In genomic region chr1:87800006-87800405, GRCh38 we compare ENCODE assay signal across 20 cellular contexts.
DNase-seq lines count a peak whose midpoint lies in the region; ATAC-seq, FAIRE-seq and TF ChIP-seq lines count a peak whose summit lies in the region.
"Had no signal": no experiment of that assay in that cellular context is flagged by ENCODE, and none has a peak within 500 bp of the region (broad histone marks: within the 10 kb centered on the region; RNA-seq: fewer than 3 reads in every experiment).

No MANE protein-coding gene starts in this region.

- H3K27ac Mint-ChIP-seq in astrocyte (ENCODE audit: unreplicated experiment): no peak overlapping the region
- H3K27ac Mint-ChIP-seq: CD8-positive, alpha-beta memory T cell; IgD-negative memory B cell had no signal

- H3K4me3 ChIP-seq in astrocyte (ENCODE audit: insufficient read depth, low read depth, low read length): no peak overlapping the region
- no peak overlapping the region for H3K4me3 ChIP-seq in mesenchymal stem cell (ENCODE audit: insufficient read depth in 1 of 2, low read depth in 1 of 2, low read length in 2 of 2)
- no peak overlapping the region for H3K4me3 ChIP-seq in effector memory CD4-positive, alpha-beta T cell (ENCODE audit: insufficient read depth, low read depth, low read length, poor library complexity, severe bottlenecking)
- no peak overlapping the region for H3K4me3 ChIP-seq in sigmoid colon
- H3K4me3 ChIP-seq: SJSA1 had no signal

- no peaks in the 10 kb centered on the region for H3K9me3 ChIP-seq in astrocyte (ENCODE audit: insufficient read depth, low read depth, low read length)
- H3K9me3 ChIP-seq in mesenchymal stem cell (ENCODE audit: control insufficient read depth, low read length): no peaks in the 10 kb centered on the region
- no peaks in the 10 kb centered on the region for H3K9me3 ChIP-seq in effector memory CD4-positive, alpha-beta T cell (ENCODE audit: control insufficient read depth, low read length)
- no peaks in the 10 kb centered on the region for H3K9me3 ChIP-seq in sigmoid colon
- H3K9me3 ChIP-seq: SJSA1 had no signal

- ATAC-seq in GM18517 (IDR thresholded peaks at IDR 0.05; ENCODE audit: unreplicated experiment): no peak

- no peak overlapping the region for H2BK120ac ChIP-seq in mesenchymal stem cell (ENCODE audit: low read depth, low read length)

- H3K23ac ChIP-seq in mesenchymal stem cell (ENCODE audit: low read length in 2 of 2): no peak overlapping the region

- no peaks in the 10 kb centered on the region for H3K27me3 ChIP-seq in astrocyte (ENCODE audit: insufficient read depth, low read length)
- H3K27me3 ChIP-seq in mesenchymal stem cell (ENCODE audit: control insufficient read depth in 1 of 2, insufficient read depth in 1 of 2, low read length in 2 of 2): no peaks in the 10 kb centered on the region
- no peaks in the 10 kb centered on the region for H3K27me3 ChIP-seq in effector memory CD4-positive, alpha-beta T cell (replicated peaks; ENCODE audit: control insufficient read depth, insufficient read depth, low read length, poor library complexity, severe bottlenecking)
- H3K27me3 ChIP-seq in sigmoid colon: no peaks in the 10 kb centered on the region
- H3K27me3 ChIP-seq: SJSA1 had no signal

- H3K4me1 Mint-ChIP-seq in astrocyte (ENCODE audit: low read depth, unreplicated experiment): peaks cover 18% of the 10 kb centered on the region
- H3K4me1 Mint-ChIP-seq: CD8-positive, alpha-beta memory T cell; IgD-negative memory B cell had no signal

- no peak overlapping the region for H2BK5ac ChIP-seq in mesenchymal stem cell (ENCODE audit: low read depth, low read length, poor library complexity, severe bottlenecking)

- H3K4me2 ChIP-seq in astrocyte (ENCODE audit: low read length): no peak overlapping the region
- H3K4me2 ChIP-seq in mesenchymal stem cell (ENCODE audit: low read length, poor library complexity, severe bottlenecking): no peak overlapping the region

- peaks cover 7% of the 10 kb centered on the region for H3K4me1 ChIP-seq in astrocyte (ENCODE audit: insufficient read depth, low read length)
- H3K4me1 ChIP-seq in mesenchymal stem cell (ENCODE audit: control insufficient read depth, insufficient read depth, low read depth, low read length): peaks cover 4% of the 10 kb centered on the region
- H3K4me1 ChIP-seq in effector memory CD4-positive, alpha-beta T cell (ENCODE audit: control insufficient read depth, insufficient read depth, low read length, poor library complexity, severe bottlenecking): no peaks in the 10 kb centered on the region
- peaks cover 0 to 6% (median 0%) of the 10 kb centered on the region in 4 donors for H3K4me1 ChIP-seq in sigmoid colon

- H4K91ac ChIP-seq in mesenchymal stem cell (ENCODE audit: low read length): no peak overlapping the region

- no peaks in the 10 kb centered on the region for H3K36me3 ChIP-seq in astrocyte (ENCODE audit: insufficient read depth, low read length)
- H3K36me3 ChIP-seq in mesenchymal stem cell (ENCODE audit: control insufficient read depth in 1 of 2, insufficient read depth in 2 of 2, low read depth in 1 of 2, low read length in 2 of 2): no peaks in the 10 kb centered on the region
- H3K36me3 ChIP-seq in effector memory CD4-positive, alpha-beta T cell (ENCODE audit: control insufficient read depth, insufficient read depth, low read length): no peaks in the 10 kb centered on the region
- no peaks in the 10 kb centered on the region for H3K36me3 ChIP-seq in sigmoid colon
- H3K36me3 ChIP-seq: SJSA1 had no signal

- no peak overlapping the region for H2AK5ac ChIP-seq in mesenchymal stem cell (ENCODE audit: low read length, severe bottlenecking)

- no peak for FAIRE-seq in astrocyte (lab: Jason Lieb, UNC)
- FAIRE-seq: GM12891 had no signal

- no peaks in the 10 kb centered on the region for H3K9me3 Mint-ChIP-seq in astrocyte (ENCODE audit: unreplicated experiment)
- H3K9me3 Mint-ChIP-seq: CD8-positive, alpha-beta memory T cell had no signal

- no peak overlapping the region for H2BK15ac ChIP-seq in mesenchymal stem cell (ENCODE audit: low read depth, poor library complexity, severe bottlenecking)

- TF ChIP-seq CTCF in astrocyte (IDR thresholded peaks at IDR 0.05; ENCODE audit: insufficient read depth, low read depth, low read length) (no peak), sigmoid colon (IDR thresholded peaks at IDR 0.05) (no peak)

- H3K36me3 Mint-ChIP-seq in astrocyte (ENCODE audit: low read depth, unreplicated experiment): no peaks in the 10 kb centered on the region
- H3K36me3 Mint-ChIP-seq: CD8-positive, alpha-beta memory T cell; IgD-negative memory B cell had no signal

- no peak overlapping the region for H3K14ac ChIP-seq in mesenchymal stem cell (ENCODE audit: low read length in 2 of 2)

- H3K9ac ChIP-seq in astrocyte (ENCODE audit: low read length): no peak overlapping the region
- H3K9ac ChIP-seq in mesenchymal stem cell (ENCODE audit: low read length): no peak overlapping the region

- no peak for TF ChIP-seq EP300 in sigmoid colon (IDR thresholded peaks at IDR 0.05)

- H3K4ac ChIP-seq in mesenchymal stem cell (ENCODE audit: low read depth in 1 of 2, low read length in 2 of 2): no peak overlapping the region

- no peak overlapping the region for H2AFZ ChIP-seq in astrocyte (ENCODE audit: low read depth, low read length)
- H2AFZ ChIP-seq in mesenchymal stem cell (ENCODE audit: low read depth, low read length): no peak overlapping the region

- H3K27me3 Mint-ChIP-seq in astrocyte (ENCODE audit: low read depth, unreplicated experiment): no peaks in the 10 kb centered on the region
- H3K27me3 Mint-ChIP-seq: IgD-negative memory B cell had no signal

- H3K79me1 ChIP-seq in mesenchymal stem cell (replicated peaks; ENCODE audit: low read length, poor library complexity, severe bottlenecking): no peaks in the 10 kb centered on the region

- no peak overlapping the region for H3K18ac ChIP-seq in mesenchymal stem cell (ENCODE audit: low read depth in 1 of 2, low read length in 2 of 2)

- H4K8ac ChIP-seq in mesenchymal stem cell (ENCODE audit: low read length): no peak overlapping the region

- DNase-seq in GM03348 (ENCODE audit: low spot score) (peak; percentile 10), astrocyte (ENCODE audit: low read depth) (peak; percentile 20), mesenchymal stem cell (peak; percentile 3), LoVo (ENCODE audit: low spot score) (no peak), sigmoid colon (no peak)
- DNase-seq in effector memory CD4-positive, alpha-beta T cell: no peak
- DNase-seq: ACHN; CD8-positive, alpha-beta memory T cell; HCEC 1CT; MV-4-11; NCI-H1105 treated with DMSO at 0.1 percent for 48 hours; NCI-H2029 treated with DMSO at 0.1 percent for 48 hours; NCI-H345; NCI-H524; NCI-H82 had no signal

- no peak overlapping the region for H2BK12ac ChIP-seq in mesenchymal stem cell (ENCODE audit: low read length in 2 of 2)

- no peaks in the 10 kb centered on the region for H4K20me1 ChIP-seq in astrocyte (ENCODE audit: insufficient read depth, low read length)

- no peak overlapping the region for H3K4me3 Mint-ChIP-seq in astrocyte (ENCODE audit: unreplicated experiment)
- H3K4me3 Mint-ChIP-seq: CD8-positive, alpha-beta memory T cell; IgD-negative memory B cell had no signal

- no peak overlapping the region for H3K27ac ChIP-seq in astrocyte (ENCODE audit: low read depth, low read length)
- no peak overlapping the region for H3K27ac ChIP-seq in mesenchymal stem cell (ENCODE audit: low read length, poor library complexity, severe bottlenecking)
- H3K27ac ChIP-seq in effector memory CD4-positive, alpha-beta T cell (ENCODE audit: insufficient read depth, low read length, poor library complexity, severe bottlenecking): no peak overlapping the region
- H3K27ac ChIP-seq in sigmoid colon: no peak overlapping the region
- H3K27ac ChIP-seq: C4-2B, SJSA1 had no signal

- no peaks in the 10 kb centered on the region for H3K79me2 ChIP-seq in astrocyte (ENCODE audit: insufficient read depth, low read length)

- no peak for TF ChIP-seq POLR2A in sigmoid colon (IDR thresholded peaks at IDR 0.05)

- intact Hi-C loops in sigmoid colon (cut with DNase I): no loop called here

Comparison
In these comparisons a context has a peak if more than half of its experiments do, and no peak if none do; other contexts are left out.
1. DNase-seq: peak in GM03348 (single experiment), astrocyte (single experiment) and mesenchymal stem cell (single experiment); none in effector memory CD4-positive, alpha-beta T cell (0 of 3), LoVo (single experiment) and sigmoid colon (single experiment).